In genomic region chr17:14113137-14113536, GRCh38 we compare ENCODE assay signal across 22 cellular contexts. TPM values are rescaled to one million over a fixed set of nuclear protein-coding genes. Genes with fewer than 3 reads are reported as not detected.
A peak's percentile ranks its signal among the peaks of the same experiment; 100 is the strongest.
DNase-seq lines count a peak whose midpoint lies in the region; ATAC-seq and TF ChIP-seq lines count a peak whose summit lies in the region.
"Had no signal": no experiment of that assay in that cellular context is flagged by ENCODE, and none has a peak within 500 bp of the region (broad histone marks: within the 10 kb centered on the region; RNA-seq: fewer than 3 reads in every experiment).

No MANE protein-coding gene starts in this region.

- H3K27ac ChIP-seq in foreskin keratinocyte, result no peak overlapping the region
- H3K27ac ChIP-seq: 22Rv1; BLaER1 treated with 17β-estradiol and CSF1 and Interleukin-3, amounts not matched to agents 10 nM and 100 nM; KMS-11; SJSA1 had no signal

- peaks cover 43% of the 10 kb centered on the region for H3K36me3 Mint-ChIP-seq in activated CD4-positive, alpha-beta T cell treated with anti-CD3 and anti-CD28 coated beads, Interleukin-2, amount 10 ng/mL, durations not matched to agents 24 days and 14 days (ENCODE audit: low read depth)
- H3K36me3 Mint-ChIP-seq in T-helper 2 cell treated with Interferon-gamma antibody and Interleukin-4, amounts not matched to agents 5 μg/mL and 100 μg/mL, for 36 hours (ENCODE audit: low read depth), result peaks cover 49% of the 10 kb centered on the region
- H3K36me3 Mint-ChIP-seq: CD8-positive, alpha-beta memory T cell had no signal

- ATAC-seq in foreskin keratinocyte (no peak), GM21381 (IDR thresholded peaks at IDR 0.05; ENCODE audit: unreplicated experiment) (no peak), GM19395 (IDR thresholded peaks at IDR 0.05; ENCODE audit: unreplicated experiment) (no peak)

- H3K27ac Mint-ChIP-seq in activated CD4-positive, alpha-beta T cell treated with anti-CD3 and anti-CD28 coated beads, Interleukin-2, amount 10 ng/mL, durations not matched to agents 24 days and 14 days, result peak overlapping the region; percentile 10
- H3K27ac Mint-ChIP-seq in T-helper 2 cell treated with Interferon-gamma antibody and Interleukin-4, amounts not matched to agents 5 μg/mL and 100 μg/mL, for 36 hours, result peak overlapping the region; percentile 27

- intact Hi-C loops in activated CD4-positive, alpha-beta T cell treated with anti-CD3 and anti-CD28 coated beads, Interleukin-2, amount 10 ng/mL, durations not matched to agents 24 days and 14 days (cut with micrococcal nuclease), result no loop called here

- no peak for DNase-seq in activated CD4-positive, alpha-beta T cell treated with anti-CD3 and anti-CD28 coated beads, Interleukin-2, amount 10 ng/mL, durations not matched to agents 24 days and 14 days
- no peak for DNase-seq in activated CD4-positive, alpha-beta T cell treated with anti-CD3 and anti-CD28 coated beads for 1 hour
- DNase-seq in T-helper 2 cell treated with Interferon-gamma antibody and Interleukin-4, amounts not matched to agents 5 μg/mL and 100 μg/mL, for 36 hours (ENCODE audit: low spot score), result no peak
- DNase-seq in foreskin keratinocyte (no peak), AG20443 (ENCODE audit: low spot score) (no peak), mucosa of gallbladder (ENCODE audit: low spot score) (no peak)
- DNase-seq: ACHN; Calu3; CD8-positive, alpha-beta memory T cell; DMS153; IMR-90; NCI-H1105; NCI-H2029 treated with DMSO at 0.1 percent for 48 hours; NCI-H345; NCI-H524; NCI-H82 had no signal

- H3K4me1 Mint-ChIP-seq in activated CD4-positive, alpha-beta T cell treated with anti-CD3 and anti-CD28 coated beads, Interleukin-2, amount 10 ng/mL, durations not matched to agents 24 days and 14 days, result peaks cover 63% of the 10 kb centered on the region
- peaks cover 69% of the 10 kb centered on the region for H3K4me1 Mint-ChIP-seq in T-helper 2 cell treated with Interferon-gamma antibody and Interleukin-4, amounts not matched to agents 5 μg/mL and 100 μg/mL, for 36 hours (ENCODE audit: low read depth)

- peaks cover 5% of the 10 kb centered on the region for H3K4me1 ChIP-seq in foreskin keratinocyte
- H3K4me1 ChIP-seq: BLaER1 treated with 17β-estradiol and CSF1 and Interleukin-3, amounts not matched to agents 10 nM and 100 nM; SJSA1 had no signal

- H3K4me3 Mint-ChIP-seq in activated CD4-positive, alpha-beta T cell treated with anti-CD3 and anti-CD28 coated beads, Interleukin-2, amount 10 ng/mL, durations not matched to agents 24 days and 14 days, result no peak overlapping the region
- no peak overlapping the region for H3K4me3 Mint-ChIP-seq in T-helper 2 cell treated with Interferon-gamma antibody and Interleukin-4, amounts not matched to agents 5 μg/mL and 100 μg/mL, for 36 hours
- H3K4me3 Mint-ChIP-seq: CD8-positive, alpha-beta memory T cell had no signal

- no peaks in the 10 kb centered on the region for H3K27me3 ChIP-seq in foreskin keratinocyte
- H3K27me3 ChIP-seq: BLaER1 treated with 17β-estradiol and CSF1 and Interleukin-3, amounts not matched to agents 10 nM and 100 nM; SJSA1 had no signal

- no peaks in the 10 kb centered on the region for H3K27me3 Mint-ChIP-seq in activated CD4-positive, alpha-beta T cell treated with anti-CD3 and anti-CD28 coated beads, Interleukin-2, amount 10 ng/mL, durations not matched to agents 24 days and 14 days
- H3K27me3 Mint-ChIP-seq in T-helper 2 cell treated with Interferon-gamma antibody and Interleukin-4, amounts not matched to agents 5 μg/mL and 100 μg/mL, for 36 hours (ENCODE audit: low read depth), result no peaks in the 10 kb centered on the region
- H3K27me3 Mint-ChIP-seq: CD8-positive, alpha-beta memory T cell had no signal

- peaks cover 17% of the 10 kb centered on the region for H3K9me3 Mint-ChIP-seq in activated CD4-positive, alpha-beta T cell treated with anti-CD3 and anti-CD28 coated beads, Interleukin-2, amount 10 ng/mL, durations not matched to agents 24 days and 14 days
- H3K9me3 Mint-ChIP-seq in T-helper 2 cell treated with Interferon-gamma antibody and Interleukin-4, amounts not matched to agents 5 μg/mL and 100 μg/mL, for 36 hours, result peaks cover 12% of the 10 kb centered on the region
- H3K9me3 Mint-ChIP-seq: CD8-positive, alpha-beta memory T cell had no signal

- TF ChIP-seq CTCF in foreskin keratinocyte (conservative IDR thresholded peaks at IDR 0.05), result peak; percentile 8

RNA-seq across cellular contexts. Expression of gene COX10, which starts 43.8 kb away (rescaled TPM):
- 33.5 and 36.1 TPM in 2 replicates for total RNA-seq in activated CD4-positive, alpha-beta T cell treated with anti-CD3 and anti-CD28 coated beads, Interleukin-2, amount 10 ng/mL, durations not matched to agents 24 days and 14 days
- 15.2 and 16.0 TPM in 2 replicates for total RNA-seq in foreskin keratinocyte
- polyA plus RNA-seq in foreskin keratinocyte, result 8.4 and 9.6 TPM in 2 replicates
- 16.8 TPM for total RNA-seq in mucosa of gallbladder
